Comparison of ENCODE assay signal across 8 cellular contexts in the genomic region with DNA sequence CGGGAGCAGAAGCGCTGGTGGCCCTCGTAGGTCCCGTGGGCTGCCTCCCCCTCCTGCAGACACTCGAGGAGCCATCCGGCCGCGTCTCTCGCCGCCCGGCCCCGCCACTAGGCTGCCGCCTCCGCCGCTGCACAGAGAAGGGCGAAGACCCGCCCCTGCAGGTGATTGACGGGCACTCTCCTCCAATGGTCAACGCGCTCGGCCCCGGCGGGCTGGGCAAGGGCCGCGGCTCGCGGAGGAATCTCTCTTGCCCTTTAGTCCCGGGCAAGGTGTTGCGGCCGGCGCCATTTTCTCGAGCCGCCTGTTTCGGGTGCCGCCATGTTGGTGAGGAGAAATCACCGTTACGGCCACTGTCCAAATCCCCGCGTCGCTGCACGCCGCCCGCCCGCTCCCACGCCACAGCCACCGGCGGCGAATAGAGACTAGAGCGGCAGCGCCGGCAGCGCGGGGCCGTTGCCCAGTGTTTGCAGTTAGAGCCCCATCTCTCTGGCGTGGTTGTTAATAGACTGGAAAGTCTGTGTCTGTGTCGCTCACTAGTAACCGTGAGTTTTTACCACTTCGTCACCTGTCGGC. TPM values are rescaled to one million over a fixed set of nuclear protein-coding genes. Genes with fewer than 3 reads are reported as not detected.
DNase-seq lines count a peak whose midpoint lies in the region; TF ChIP-seq lines count a peak whose summit lies in the region.

A gene with protein sequence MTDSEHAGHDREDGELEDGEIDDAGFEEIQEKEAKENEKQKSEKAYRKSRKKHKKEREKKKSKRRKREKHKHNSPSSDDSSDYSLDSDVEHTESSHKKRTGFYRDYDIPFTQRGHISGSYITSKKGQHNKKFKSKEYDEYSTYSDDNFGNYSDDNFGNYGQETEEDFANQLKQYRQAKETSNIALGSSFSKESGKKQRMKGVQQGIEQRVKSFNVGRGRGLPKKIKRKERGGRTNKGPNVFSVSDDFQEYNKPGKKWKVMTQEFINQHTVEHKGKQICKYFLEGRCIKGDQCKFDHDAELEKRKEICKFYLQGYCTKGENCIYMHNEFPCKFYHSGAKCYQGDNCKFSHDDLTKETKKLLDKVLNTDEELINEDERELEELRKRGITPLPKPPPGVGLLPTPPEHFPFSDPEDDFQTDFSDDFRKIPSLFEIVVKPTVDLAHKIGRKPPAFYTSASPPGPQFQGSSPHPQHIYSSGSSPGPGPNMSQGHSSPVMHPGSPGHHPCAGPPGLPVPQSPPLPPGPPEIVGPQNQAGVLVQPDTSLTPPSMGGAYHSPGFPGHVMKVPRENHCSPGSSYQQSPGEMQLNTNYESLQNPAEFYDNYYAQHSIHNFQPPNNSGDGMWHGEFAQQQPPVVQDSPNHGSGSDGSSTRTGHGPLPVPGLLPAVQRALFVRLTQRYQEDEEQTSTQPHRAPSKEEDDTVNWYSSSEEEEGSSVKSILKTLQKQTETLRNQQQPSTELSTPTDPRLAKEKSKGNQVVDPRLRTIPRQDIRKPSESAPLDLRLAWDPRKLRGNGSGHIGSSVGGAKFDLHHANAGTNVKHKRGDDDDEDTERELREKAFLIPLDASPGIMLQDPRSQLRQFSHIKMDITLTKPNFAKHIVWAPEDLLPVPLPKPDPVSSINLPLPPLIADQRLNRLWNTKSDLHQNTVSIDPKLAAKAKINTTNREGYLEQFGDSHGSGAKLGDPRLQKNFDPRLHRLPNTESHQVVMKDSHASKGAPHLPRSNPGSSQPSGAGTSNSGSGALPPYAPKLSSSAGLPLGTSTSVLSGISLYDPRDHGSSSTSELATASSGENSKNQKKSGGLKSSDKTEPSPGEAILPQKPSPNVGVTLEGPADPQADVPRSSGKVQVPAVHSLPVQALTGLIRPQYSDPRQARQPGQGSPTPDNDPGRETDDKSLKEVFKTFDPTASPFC (plus strand): TSS at position 284 of the 573 bp plus-strand sequence. CDS start 398 bp downstream, outside the sequence.

- H4K20me1 ChIP-seq in neural progenitor cell (ENCODE audit: low read depth): peaks cover 3% of the 10 kb centered on the region

- H3K27me3 ChIP-seq in H7 (ENCODE audit: control insufficient read depth, insufficient read depth, low read length): no peaks in the 10 kb centered on the region
- H3K27me3 ChIP-seq in neural progenitor cell: no peaks in the 10 kb centered on the region

- H3K9me3 Mint-ChIP-seq in neural progenitor cell: no peaks in the 10 kb centered on the region

- peak; percentile 96 for DNase-seq in H7
- peak; percentile 91 for DNase-seq in M059J (ENCODE audit: low read depth)
- DNase-seq in SHP77 (lab: John Stamatoyannopoulos, UW): peak; percentile 89 to 92
- DNase-seq in activated gamma-delta T cell treated with Interleukin-2 at 50 U/mL for 16 hours: peak; percentile 100
- peak; percentile 99 for DNase-seq in fibroblast of villous mesenchyme (ENCODE audit: low read depth)
- peak; percentile 98 for DNase-seq in neural progenitor cell (ENCODE audit: low spot score)
- DNase-seq in stromal cell of bone marrow (ENCODE audit: low read depth): peak; percentile 95

- H3K4me1 Mint-ChIP-seq in neural progenitor cell: peaks cover 18% of the 10 kb centered on the region

- H3F3A ChIP-seq in neural progenitor cell (ENCODE audit: low read depth): peaks cover 30% of the 10 kb centered on the region

- H3K36me3 ChIP-seq in ES-I3 (ENCODE audit: insufficient read depth, low read length) (no peaks in the 10 kb centered on the region), H7 (replicated peaks; ENCODE audit: control insufficient read depth, insufficient read depth, low read length) (no peaks in the 10 kb centered on the region), neural progenitor cell (no peaks in the 10 kb centered on the region)

- peak within 1 kb of the TSS; percentile 95 for H3K4me3 ChIP-seq in H7 (ENCODE audit: insufficient read depth, low read depth, low read length)
- H3K4me3 ChIP-seq in fibroblast of villous mesenchyme (ENCODE audit: low read depth, low read length): peak within 1 kb of the TSS; percentile 91
- H3K4me3 ChIP-seq in neural progenitor cell: peak within 1 kb of the TSS; percentile 77

- peaks cover 34% of the 10 kb centered on the region for H3K79me2 ChIP-seq in neural progenitor cell (ENCODE audit: low read depth)

- H3K9me3 ChIP-seq in ES-I3 (ENCODE audit: control insufficient read depth, insufficient read depth, low read length) (no peaks in the 10 kb centered on the region), neural progenitor cell (ENCODE audit: low read depth) (no peaks in the 10 kb centered on the region)

- H3K4me2 ChIP-seq in neural progenitor cell: peak within 1 kb of the TSS; percentile 79

- peak within 1 kb of the TSS; percentile 92 for H3K4me3 Mint-ChIP-seq in neural progenitor cell

- H3K9ac ChIP-seq in ES-I3 (ENCODE audit: low read depth, low read length) (peak within 1 kb of the TSS; percentile 98), neural progenitor cell (peak within 1 kb of the TSS; percentile 97)

- peaks cover 22% of the 10 kb centered on the region; the same call in 1 of the 2 replicates for H3K4me1 ChIP-seq in ES-I3 (ENCODE audit: insufficient read depth, low read length)
- H3K4me1 ChIP-seq in neural progenitor cell: peaks cover 24% of the 10 kb centered on the region

- peak within 1 kb of the TSS; percentile 99 for H3K27ac ChIP-seq in neural progenitor cell

- no peaks in the 10 kb centered on the region for H3K36me3 Mint-ChIP-seq in neural progenitor cell

- H3K27ac Mint-ChIP-seq in neural progenitor cell: peak within 1 kb of the TSS; percentile 96

- no peak for TF ChIP-seq CTCF in fibroblast of villous mesenchyme (IDR thresholded peaks at IDR 0.05; ENCODE audit: insufficient read depth, low read depth, low read length)
- peak; percentile 3 for TF ChIP-seq CTCF in neural progenitor cell (IDR thresholded peaks at IDR 0.05)

- H2AFZ ChIP-seq in neural progenitor cell (replicated peaks): peak within 1 kb of the TSS; percentile 73

- H3K27me3 Mint-ChIP-seq in neural progenitor cell (ENCODE audit: insufficient read depth, low read depth): peaks cover 4% of the 10 kb centered on the region

RNA-seq across cellular contexts. Expression of the gene that starts here (rescaled TPM):
- total RNA-seq in H7 (2014; rRNA removed; shearing (Covaris generic)): 5.3 and 16.0 TPM in 2 replicates
- 2.0 and 3.5 TPM in 2 replicates for total RNA-seq in M059J (2014; rRNA removed; shearing (Covaris generic))
- total RNA-seq in fibroblast of villous mesenchyme: 2.3 and 3.0 TPM in 2 replicates
- 16.0 and 21.7 TPM in 2 replicates for total RNA-seq in neural progenitor cell (ENCODE audit: low replicate concordance)

Comparison
In these comparisons a context has a peak if more than half of its experiments do, and no peak if none do; other contexts are left out.
1. Peak in every context shown above with its lines: DNase-seq, H3K4me3 ChIP-seq and H3K27ac ChIP-seq.